ENCODE assay signal across 1 cellular context in the genomic region with DNA sequence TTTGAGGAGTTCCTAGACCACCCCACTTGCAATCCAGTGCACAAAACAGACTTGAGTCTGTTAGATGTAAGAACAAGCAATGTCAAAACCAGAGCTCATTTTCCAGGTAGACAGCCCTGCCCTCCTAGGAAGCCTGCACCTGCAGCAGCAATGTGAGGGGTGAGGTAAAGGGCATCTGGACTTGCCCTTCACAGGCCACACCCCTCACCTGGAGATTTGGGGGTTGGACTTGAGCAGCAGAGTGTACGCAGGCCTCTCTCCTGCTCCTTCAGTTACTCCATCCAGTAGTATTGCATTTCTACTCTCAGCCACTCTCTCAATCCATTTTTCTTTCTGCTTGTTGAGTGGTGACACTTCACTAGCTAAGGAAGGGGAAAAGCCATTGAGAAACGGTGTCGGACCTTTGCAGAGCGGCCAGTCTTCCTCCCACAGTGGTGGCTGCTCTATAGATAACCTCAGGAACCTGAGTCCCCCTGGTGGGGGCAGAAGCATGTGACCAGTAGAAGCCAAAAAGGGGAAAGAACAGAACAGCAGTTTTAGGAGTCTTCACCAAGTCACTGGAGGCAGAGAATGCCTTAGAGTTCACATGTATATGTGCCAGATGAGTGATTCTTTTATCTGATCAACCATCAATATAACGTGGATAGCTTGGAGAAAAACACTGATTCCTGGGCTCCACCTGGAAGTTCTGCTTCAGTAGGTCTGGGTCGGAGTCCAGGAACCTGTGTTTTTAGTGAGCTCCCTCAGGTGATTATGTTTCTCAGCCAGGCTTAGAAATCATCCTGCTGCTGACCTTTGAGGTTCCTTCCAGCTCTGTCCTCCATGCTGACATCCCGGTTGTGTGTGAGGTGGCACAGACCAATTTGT.
A peak's percentile ranks its signal among the peaks of the same experiment; 100 is the strongest.
TF ChIP-seq lines count a peak whose summit lies in the region.

No MANE protein-coding gene starts in this region.

TF ChIP-seq in WTC11, 78 proteins besides CTCF, POLR2A, EP300 and RAD21 (continued from another document):
- TF ChIP-seq, protein P1, sequence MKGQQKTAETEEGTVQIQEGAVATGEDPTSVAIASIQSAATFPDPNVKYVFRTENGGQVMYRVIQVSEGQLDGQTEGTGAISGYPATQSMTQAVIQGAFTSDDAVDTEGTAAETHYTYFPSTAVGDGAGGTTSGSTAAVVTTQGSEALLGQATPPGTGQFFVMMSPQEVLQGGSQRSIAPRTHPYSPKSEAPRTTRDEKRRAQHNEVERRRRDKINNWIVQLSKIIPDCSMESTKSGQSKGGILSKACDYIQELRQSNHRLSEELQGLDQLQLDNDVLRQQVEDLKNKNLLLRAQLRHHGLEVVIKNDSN (CRISPR knock-in tag; IDR thresholded peaks at IDR 0.05) = peak; percentile 16; the same call in 1 of the 2 replicates
TF ChIP-seq in WTC11: peak in this region for 1.
